11 cellular contexts compared by ENCODE assay signal in genomic region chr1:177164380-177165068, GRCh38. TPM values are rescaled to one million over a fixed set of nuclear protein-coding genes. Genes with fewer than 3 reads are reported as not detected.
DNase-seq lines count a peak whose midpoint lies in the region; ATAC-seq and TF ChIP-seq lines count a peak whose summit lies in the region.
"Had no signal": no experiment of that assay in that cellular context is flagged by ENCODE, and none has a peak within 500 bp of the region (broad histone marks: within the 10 kb centered on the region; RNA-seq: fewer than 3 reads in every experiment).

Gene ASTN1, minus strand, starts transcription at chr1:177164712. Its CDS starts 36 bp downstream, at chr1:177164676.

- H3K9me3 ChIP-seq in cardiac muscle cell (ENCODE audit: low read depth) (no peaks in the 10 kb centered on the region), aorta (ENCODE audit: control insufficient read depth, low read length) (no peaks in the 10 kb centered on the region)

- peak within 1 kb of the TSS in 6 of 8 donors; percentile 7 to 57 (median 47) for H3K4me3 Mint-ChIP-seq in naive B cell
- no peak within 1 kb of the TSS for H3K4me3 Mint-ChIP-seq in activated T-helper 1 cell treated with anti-CD3 and anti-CD28 coated beads, Interleukin-12 subunit alpha, Interleukin-12 subunit beta, Interleukin-2, Interleukin-4 antibody, amounts not matched to agents 30 ng/mL and 10 ng/mL and 1 ng/mL, durations not matched to agents 14 hours and 24 hours and 36 hours
- H3K4me3 Mint-ChIP-seq: CD8-positive, alpha-beta T cell had no signal

- peak within 1 kb of the TSS in 1 of 6 donors; percentile 71 for H3K27ac Mint-ChIP-seq in naive B cell
- no peak within 1 kb of the TSS for H3K27ac Mint-ChIP-seq in activated T-helper 1 cell treated with anti-CD3 and anti-CD28 coated beads, Interleukin-12 subunit alpha, Interleukin-12 subunit beta, Interleukin-2, Interleukin-4 antibody, amounts not matched to agents 30 ng/mL and 10 ng/mL and 1 ng/mL, durations not matched to agents 14 hours and 24 hours and 36 hours
- H3K27ac Mint-ChIP-seq: CD8-positive, alpha-beta T cell had no signal

- no peak for TF ChIP-seq CTCF in cardiac muscle cell (IDR thresholded peaks at IDR 0.05; ENCODE audit: low read depth, low read length)
- no peak for TF ChIP-seq CTCF in epithelial cell of proximal tubule (conservative IDR thresholded peaks at IDR 0.05; ENCODE audit: low read depth, low read length)

- H3K4me3 ChIP-seq in cardiac muscle cell (peak within 1 kb of the TSS; percentile 61), epithelial cell of proximal tubule (ENCODE audit: low read depth, low read length) (peak within 1 kb of the TSS; percentile 31), aorta (ENCODE audit: low read length in 2 of 2) (peak within 1 kb of the TSS; percentile 34 to 59)

- H3K36me3 ChIP-seq in cardiac muscle cell (no peaks in the 10 kb centered on the region), aorta (ENCODE audit: control insufficient read depth in 1 of 2, insufficient read depth in 2 of 2, low read length in 1 of 2) (no peaks in the 10 kb centered on the region)

- peaks cover 7% of the 10 kb centered on the region in 3 donors for H3K4me1 Mint-ChIP-seq in naive B cell
- H3K4me1 Mint-ChIP-seq in activated T-helper 1 cell treated with anti-CD3 and anti-CD28 coated beads, Interleukin-12 subunit alpha, Interleukin-12 subunit beta, Interleukin-2, Interleukin-4 antibody, amounts not matched to agents 30 ng/mL and 10 ng/mL and 1 ng/mL, durations not matched to agents 14 hours and 24 hours and 36 hours (ENCODE audit: low read depth), result no peaks in the 10 kb centered on the region

- H3K36me3 Mint-ChIP-seq in naive B cell, result peaks cover 0 to 10% of the 10 kb centered on the region in 2 donors
- no peaks in the 10 kb centered on the region for H3K36me3 Mint-ChIP-seq in activated T-helper 1 cell treated with anti-CD3 and anti-CD28 coated beads, Interleukin-12 subunit alpha, Interleukin-12 subunit beta, Interleukin-2, Interleukin-4 antibody, amounts not matched to agents 30 ng/mL and 10 ng/mL and 1 ng/mL, durations not matched to agents 14 hours and 24 hours and 36 hours (ENCODE audit: low read depth)
- H3K36me3 Mint-ChIP-seq: CD8-positive, alpha-beta T cell had no signal

- DNase-seq in cardiac muscle cell (ENCODE audit: low read depth in 1 of 2, low spot score in 1 of 2), result peak in 1 of 2 donors; percentile 55
- DNase-seq in Right ventricle myocardium inferior (ENCODE audit: missing footprints), result no peak
- DNase-seq in epithelial cell of proximal tubule (ENCODE audit: low read depth), result no peak
- no peak for DNase-seq in naive B cell
- DNase-seq in aorta, result peak in 1 of 2 donors; percentile 69
- no peak for DNase-seq in activated T-helper 1 cell treated with anti-CD3 and anti-CD28 coated beads, Interleukin-12 subunit alpha, Interleukin-12 subunit beta, Interleukin-2, Interleukin-4 antibody, amounts not matched to agents 30 ng/mL and 10 ng/mL and 1 ng/mL, durations not matched to agents 14 hours and 24 hours and 36 hours (ENCODE audit: low spot score)
- no peak for DNase-seq in activated naive CD4-positive, alpha-beta T cell treated with Interleukin-2 at 50 U/mL for 16 hours
- no peak for DNase-seq in activated gamma-delta T cell treated with Interleukin-2 at 50 U/mL for 16 hours
- DNase-seq: activated CD4-positive, alpha-beta T cell treated with anti-CD3 and anti-CD28 coated beads, Interleukin-2, amount 50 U/mL, for 1 hour; CD8-positive, alpha-beta T cell; NCI-H146 had no signal

- intact Hi-C loops in Right ventricle myocardium inferior (cut with DNase I), result no loop called here
- intact Hi-C loops in aorta (cut with DNase I), result no loop called here
- intact Hi-C loops in activated T-helper 1 cell treated with anti-CD3 and anti-CD28 coated beads, Interleukin-12 subunit alpha, Interleukin-12 subunit beta, Interleukin-2, Interleukin-4 antibody, amounts not matched to agents 30 ng/mL and 10 ng/mL and 1 ng/mL, durations not matched to agents 14 hours and 24 hours and 36 hours (cut with micrococcal nuclease), result no loop called here

- peaks cover 48% of the 10 kb centered on the region for H3K27me3 ChIP-seq in cardiac muscle cell
- peaks cover 0 to 2% of the 10 kb centered on the region in 2 donors for H3K27me3 ChIP-seq in aorta (ENCODE audit: control insufficient read depth in 1 of 2, insufficient read depth in 2 of 2, low read length in 1 of 2)

- H3K9me3 Mint-ChIP-seq in naive B cell, result peaks cover 0 to 3% (median 0%) of the 10 kb centered on the region in 7 donors
- no peaks in the 10 kb centered on the region for H3K9me3 Mint-ChIP-seq in activated T-helper 1 cell treated with anti-CD3 and anti-CD28 coated beads, Interleukin-12 subunit alpha, Interleukin-12 subunit beta, Interleukin-2, Interleukin-4 antibody, amounts not matched to agents 30 ng/mL and 10 ng/mL and 1 ng/mL, durations not matched to agents 14 hours and 24 hours and 36 hours
- H3K9me3 Mint-ChIP-seq: CD8-positive, alpha-beta T cell had no signal

- no peaks in the 10 kb centered on the region for H3K4me1 ChIP-seq in cardiac muscle cell (ENCODE audit: low read depth)
- H3K4me1 ChIP-seq in aorta (ENCODE audit: control insufficient read depth in 1 of 2, insufficient read depth in 2 of 2, low read length in 2 of 2), result peaks cover 0 to 3% of the 10 kb centered on the region in 2 donors

- H3K27ac ChIP-seq in cardiac muscle cell (no peak within 1 kb of the TSS), aorta (ENCODE audit: low read depth in 1 of 2, low read length in 2 of 2) (no peak within 1 kb of the TSS)

- 1% methylated on average over 49 of the region's 49 CpGs for WGBS in aorta, 2 donors

- no peak for ATAC-seq in Right ventricle myocardium inferior
- no peak for ATAC-seq in naive B cell (ENCODE audit: low read depth in 2 of 2)
- ATAC-seq in aorta (ENCODE audit: low FRiP score), result peak; percentile 63
- ATAC-seq: CD8-positive, alpha-beta T cell had no signal

- H3K27me3 Mint-ChIP-seq in naive B cell, result peaks cover 33 to 43% (median 38%) of the 10 kb centered on the region in 3 donors
- H3K27me3 Mint-ChIP-seq in activated T-helper 1 cell treated with anti-CD3 and anti-CD28 coated beads, Interleukin-12 subunit alpha, Interleukin-12 subunit beta, Interleukin-2, Interleukin-4 antibody, amounts not matched to agents 30 ng/mL and 10 ng/mL and 1 ng/mL, durations not matched to agents 14 hours and 24 hours and 36 hours (ENCODE audit: insufficient read depth), result peaks cover 13% of the 10 kb centered on the region

RNA-seq across cellular contexts. Expression of gene ASTN1, which starts in this region (rescaled TPM):
- total RNA-seq in cardiac muscle cell, result 15.3 and 34.2 TPM in 2 replicates
- 9.3 and 18.4 TPM in 2 replicates for polyA plus RNA-seq in cardiac muscle cell
- total RNA-seq in Right ventricle myocardium inferior, result 0.35 TPM
- 0.23 TPM in 1 of 2 replicates, not detected in the other for total RNA-seq in epithelial cell of proximal tubule
- not detected for polyA plus RNA-seq in naive B cell (ENCODE audit: low read depth in 6 of 6)
- total RNA-seq in aorta, result under 1 TPM; 0.06 to 0.33 TPM
- polyA plus RNA-seq in aorta, result not detected
- not detected in 2 replicates for total RNA-seq in activated T-helper 1 cell treated with anti-CD3 and anti-CD28 coated beads, Interleukin-12 subunit alpha, Interleukin-12 subunit beta, Interleukin-2, Interleukin-4 antibody, amounts not matched to agents 30 ng/mL and 10 ng/mL and 1 ng/mL, durations not matched to agents 14 hours and 24 hours and 36 hours
- total RNA-seq: CD8-positive, alpha-beta T cell had no signal

Comparison
In these comparisons a context has a peak if more than half of its experiments do, and no peak if none do; other contexts are left out.
1. RNA of gene ASTN1 (total RNA-seq): 15.3 to 34.2 TPM in cardiac muscle cell; 0.35 TPM in Right ventricle myocardium inferior (single experiment), 0.06 to 0.33 TPM in aorta, 0.23 TPM in epithelial cell of proximal tubule and not detected in activated T-helper 1 cell treated with anti-CD3 and anti-CD28 coated beads, Interleukin-12 subunit alpha, Interleukin-12 subunit beta, Interleukin-2, Interleukin-4 antibody, amounts not matched to agents 30 ng/mL and 10 ng/mL and 1 ng/mL, durations not matched to agents 14 hours and 24 hours and 36 hours; every median in the first group is over 10 times any median in the second.
2. RNA of gene ASTN1 (polyA plus RNA-seq): 9.3 to 18.4 TPM in cardiac muscle cell; not detected in naive B cell and not detected in aorta; every median in the first group is over 10 times any median in the second.
3. Peak in ATAC-seq and H3K4me3 ChIP-seq in aorta; RNA of the gene not detected or under 1 TPM.
4. Peak in every context shown above with its lines, with median percentiles within 50 percentile points of each other: H3K4me3 ChIP-seq.